ENCODE assay signal across 1 cellular context in genomic region chr1:3241236-3241550, GRCh38.
TF ChIP-seq lines count a peak whose summit lies in the region.

No MANE protein-coding gene starts in this region.

TF ChIP-seq in GM23338, 12 proteins besides CTCF, POLR2A, EP300 and RAD21 (continued from another document):
- TF ChIP-seq ZNF462 (CRISPR knock-in tag; IDR thresholded peaks at IDR 0.05), result no peak
- no peak for TF ChIP-seq ETS1 (IDR thresholded peaks at IDR 0.05)
- TF ChIP-seq EZH2phosphoT487 (IDR thresholded peaks at IDR 0.05; ENCODE audit: unreplicated experiment), result no peak
- TF ChIP-seq REST (IDR thresholded peaks at IDR 0.05; ENCODE audit: unreplicated experiment), result no peak
